Comparison of ENCODE assay signal across 12 cellular contexts in the genomic region with DNA sequence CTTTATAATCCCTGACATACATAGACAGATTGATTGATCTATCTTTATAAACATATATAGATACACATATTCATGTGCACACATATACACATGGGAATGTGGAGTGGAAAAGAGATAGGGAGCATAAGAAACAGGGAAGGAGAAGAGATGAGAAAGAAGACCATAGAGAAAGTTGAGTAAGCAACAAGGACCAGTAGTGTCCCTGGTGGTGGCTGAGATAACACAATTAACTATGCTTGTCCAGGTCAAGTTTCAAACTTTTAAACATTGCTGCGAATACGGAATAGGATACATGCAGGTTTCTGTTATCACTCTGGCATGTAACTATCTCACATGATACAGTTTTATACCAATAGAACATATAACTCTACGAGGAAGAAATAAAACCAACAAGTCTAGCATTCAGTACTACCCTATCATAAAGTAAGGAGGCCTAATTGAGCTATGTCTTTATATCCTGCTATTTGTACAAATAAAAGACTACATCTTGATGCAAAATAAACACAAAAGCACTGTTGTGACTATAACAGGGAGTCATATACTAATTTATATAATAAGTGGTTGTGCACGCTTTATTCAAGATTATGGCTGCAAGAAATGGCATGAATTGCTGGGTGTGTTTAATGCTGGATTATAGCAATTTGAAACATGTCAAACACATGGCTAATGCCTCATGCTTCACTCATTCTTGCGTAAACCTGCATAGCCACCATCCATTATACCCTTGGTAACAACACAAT. TPM values are rescaled to one million over a fixed set of nuclear protein-coding genes. Genes with fewer than 3 reads are reported as not detected.
DNase-seq lines count a peak whose midpoint lies in the region; ATAC-seq, FAIRE-seq and TF ChIP-seq lines count a peak whose summit lies in the region.
"Had no signal": no experiment of that assay in that cellular context is flagged by ENCODE, and none has a peak within 500 bp of the region (broad histone marks: within the 10 kb centered on the region; RNA-seq: fewer than 3 reads in every experiment).

No MANE protein-coding gene starts in this region.

- no peaks in the 10 kb centered on the region for H3K27me3 ChIP-seq in keratinocyte (ENCODE audit: control insufficient read depth, extremely low read depth, insufficient read depth, low read length)

- dilution Hi-C loops in keratinocyte (cut with MboI; ENCODE audit: extremely low pct_ligation_motif_present, low sequenced_read_pairs): no loop called here

- H3K4me1 Mint-ChIP-seq in activated naive CD4-positive, alpha-beta T cell treated with anti-CD3 and anti-CD28 coated beads, Interleukin-2, amount 10 ng/mL, durations not matched to agents 7 days and 5 days: no peaks in the 10 kb centered on the region
- H3K4me1 Mint-ChIP-seq: activated CD4-positive, alpha-beta T cell treated with anti-CD3 and anti-CD28 coated beads, Interleukin-2, amount 10 ng/mL, durations not matched to agents 24 days and 14 days had no signal

- H3K4me1 ChIP-seq in HEK293 (ENCODE audit: control insufficient read depth, insufficient read depth, low read length): peaks cover 13% of the 10 kb centered on the region; the same call in 1 of the 2 replicates
- H3K4me1 ChIP-seq in keratinocyte (ENCODE audit: control insufficient read depth, extremely low read depth, insufficient read depth, low read length): peaks cover 14% of the 10 kb centered on the region

- no peak overlapping the region for H3K27ac Mint-ChIP-seq in activated naive CD4-positive, alpha-beta T cell treated with anti-CD3 and anti-CD28 coated beads, Interleukin-2, amount 10 ng/mL, durations not matched to agents 7 days and 5 days
- H3K27ac Mint-ChIP-seq: activated CD4-positive, alpha-beta T cell treated with anti-CD3 and anti-CD28 coated beads, Interleukin-2, amount 10 ng/mL, durations not matched to agents 24 days and 14 days had no signal

- peak; percentile 46 for TF ChIP-seq CTCF in AG10803 (conservative IDR thresholded peaks at IDR 0.05; ENCODE audit: low read length)
- no peak; the same call in 1 of the 2 replicates for TF ChIP-seq CTCF in HEK293 (tag by site-specific recombination; IDR thresholded peaks at IDR 0.05)
- 0 out of 2 replicates have a peak, but pooled peaks have one; percentile 12 for TF ChIP-seq CTCF in RWPE1 (conservative IDR thresholded peaks at IDR 0.05; ENCODE audit: low read depth)
- TF ChIP-seq CTCF in keratinocyte (optimal IDR thresholded peaks at IDR 0.05 in 1 of 3, IDR thresholded peaks at IDR 0.05 in 1 of 3, conservative IDR thresholded peaks at IDR 0.05 in 1 of 3; ENCODE audit: extremely low read depth in 1 of 3, insufficient read depth in 2 of 3, low read length in 3 of 3): peak in 2 of 3 experiments; percentile 42 to 45

- POLR2A ChIA-PET in HEK293 (lab: Yijun Ruan, JAX): no interaction called here
- POLR2A ChIA-PET in RWPE1 (lab: Yijun Ruan, JAX; ENCODE audit: low non-redundant PET): no interaction called here

- no peaks in the 10 kb centered on the region for H3K9me3 Mint-ChIP-seq in activated naive CD4-positive, alpha-beta T cell treated with anti-CD3 and anti-CD28 coated beads, Interleukin-2, amount 10 ng/mL, durations not matched to agents 7 days and 5 days
- H3K9me3 Mint-ChIP-seq: activated CD4-positive, alpha-beta T cell treated with anti-CD3 and anti-CD28 coated beads, Interleukin-2, amount 10 ng/mL, durations not matched to agents 24 days and 14 days had no signal

- H3K4me2 ChIP-seq in keratinocyte (ENCODE audit: control insufficient read depth, extremely low read depth, insufficient read depth, low read depth, low read length): no peak overlapping the region

- no peak overlapping the region for H3K4me3 Mint-ChIP-seq in activated naive CD4-positive, alpha-beta T cell treated with anti-CD3 and anti-CD28 coated beads, Interleukin-2, amount 10 ng/mL, durations not matched to agents 7 days and 5 days
- H3K4me3 Mint-ChIP-seq: activated CD4-positive, alpha-beta T cell treated with anti-CD3 and anti-CD28 coated beads, Interleukin-2, amount 10 ng/mL, durations not matched to agents 24 days and 14 days had no signal

- H3K4me3 ChIP-seq in AG10803 (ENCODE audit: low read length): no peak overlapping the region
- H3K4me3 ChIP-seq in HEK293 (ENCODE audit: low read depth, low read length): no peak overlapping the region
- H3K4me3 ChIP-seq in keratinocyte (ENCODE audit: control insufficient read depth in 2 of 3, extremely low read depth in 1 of 3, insufficient read depth in 2 of 3, low read depth in 1 of 3, low read length in 3 of 3): no peak overlapping the region

- no peak for FAIRE-seq in keratinocyte (lab: Jason Lieb, UNC)
- no peak for FAIRE-seq in urothelium cell line (lab: Jason Lieb, UNC)

- no peaks in the 10 kb centered on the region for H4K20me1 ChIP-seq in keratinocyte (ENCODE audit: control insufficient read depth, extremely low read depth, insufficient read depth, low read length)

- CTCF ChIA-PET in HEK293 (lab: Yijun Ruan, JAX) (no interaction called here), RWPE1 (lab: Yijun Ruan, JAX) (interaction anchor here (0.5 kb wide), 1 partner anchor 1565 kb away, joined by 3 read pairs; no protein-coding TSS in a partner anchor)
- CTCF ChIA-PET in activated naive CD4-positive, alpha-beta T cell treated with anti-CD3 and anti-CD28 coated beads, Interleukin-2, amount 10 ng/mL, durations not matched to agents 7 days and 5 days (lab: Charles Lee): no interaction called here

- H3K36me3 ChIP-seq in HEK293 (ENCODE audit: control insufficient read depth in 2 of 2, insufficient read depth in 1 of 2, low read length in 2 of 2) (no peaks in the 10 kb centered on the region), keratinocyte (ENCODE audit: control insufficient read depth in 2 of 2, extremely low read depth in 1 of 2, insufficient read depth in 2 of 2, low read length in 2 of 2) (no peaks in the 10 kb centered on the region)

- H3K27ac ChIP-seq in HEK293 (ENCODE audit: extremely low read depth, low read depth, low read length) (no peak overlapping the region), RWPE1 (no peak overlapping the region), keratinocyte (ENCODE audit: control insufficient read depth, insufficient read depth, low read length) (no peak overlapping the region)

- no peaks in the 10 kb centered on the region for H3K9me1 ChIP-seq in keratinocyte (ENCODE audit: control insufficient read depth, extremely low read depth, insufficient read depth, low read length)

- no peaks in the 10 kb centered on the region for H3K9me3 ChIP-seq in HEK293 (ENCODE audit: control insufficient read depth, insufficient read depth, low read depth, low read length)
- no peaks in the 10 kb centered on the region for H3K9me3 ChIP-seq in keratinocyte (ENCODE audit: control insufficient read depth, low read depth, low read length)

- no peak overlapping the region for H3K9ac ChIP-seq in keratinocyte (ENCODE audit: control insufficient read depth, extremely low read depth, insufficient read depth, low read length)

- H2AFZ ChIP-seq in keratinocyte (ENCODE audit: control insufficient read depth, low read length): peak overlapping the region; percentile 62

- DNase-seq in AG10803 (ENCODE audit: low read depth) (no peak), RWPE1 (ENCODE audit: low spot score) (no peak), keratinocyte (ENCODE audit: low read depth, low spot score) (no peak), GF-D8 (lab: John Stamatoyannopoulos, UW) (no peak), urothelium cell line (ENCODE audit: low spot score) (no peak)
- no peak for DNase-seq in activated naive CD4-positive, alpha-beta T cell treated with anti-CD3 and anti-CD28 coated beads, Interleukin-2, amount 10 ng/mL, durations not matched to agents 7 days and 5 days
- DNase-seq: activated CD4-positive, alpha-beta T cell treated with anti-CD3 and anti-CD28 coated beads, Interleukin-2, amount 10 ng/mL, durations not matched to agents 24 days and 14 days; central memory CD4-positive, alpha-beta T cell; left cardiac atrium; NCI-H1105 had no signal

- H3K27me3 Mint-ChIP-seq in activated naive CD4-positive, alpha-beta T cell treated with anti-CD3 and anti-CD28 coated beads, Interleukin-2, amount 10 ng/mL, durations not matched to agents 7 days and 5 days: no peaks in the 10 kb centered on the region
- H3K27me3 Mint-ChIP-seq: activated CD4-positive, alpha-beta T cell treated with anti-CD3 and anti-CD28 coated beads, Interleukin-2, amount 10 ng/mL, durations not matched to agents 24 days and 14 days had no signal

- no peak for ATAC-seq in HG02763 (IDR thresholded peaks at IDR 0.05; ENCODE audit: unreplicated experiment)
- ATAC-seq: left cardiac atrium had no signal

- no peaks in the 10 kb centered on the region for H3K79me2 ChIP-seq in keratinocyte (ENCODE audit: control insufficient read depth, insufficient read depth, low read length)

- no peaks in the 10 kb centered on the region for H3K36me3 Mint-ChIP-seq in activated naive CD4-positive, alpha-beta T cell treated with anti-CD3 and anti-CD28 coated beads, Interleukin-2, amount 10 ng/mL, durations not matched to agents 7 days and 5 days

TF ChIP-seq in HEK293, 187 proteins besides CTCF, POLR2A, EP300 and RAD21:
- TF ChIP-seq REPIN1 (tag by site-specific recombination; IDR thresholded peaks at IDR 0.05; ENCODE audit: low read depth) (no peak), PRDM1 (tag by site-specific recombination; IDR thresholded peaks at IDR 0.05) (peak; percentile 64), ZNF830 (tag by site-specific recombination; IDR thresholded peaks at IDR 0.05; ENCODE audit: low read depth) (no peak), SP7 (tag by site-specific recombination; IDR thresholded peaks at IDR 0.05) (0 out of 2 replicates have a peak, but pooled peaks have one; percentile 27), ZNF600 (tag by site-specific recombination; IDR thresholded peaks at IDR 0.05) (peak; percentile 35; the same call in 1 of the 2 replicates), ZNF660 (tag by site-specific recombination; IDR thresholded peaks at IDR 0.05) (peak; percentile 39; the same call in 1 of the 2 replicates), ZNF426 (tag by site-specific recombination; IDR thresholded peaks at IDR 0.05) (no peak), SCRT2 (tag by site-specific recombination; IDR thresholded peaks at IDR 0.05) (peak; percentile 41; the same call in 1 of the 2 replicates), ZXDB (tag by site-specific recombination; IDR thresholded peaks at IDR 0.05) (peak; percentile 14; the same call in 1 of the 2 replicates)

RNA-seq across cellular contexts. Expression of a gene that starts 8.0 kb away (rescaled TPM):
- 0.85 to 1.4 TPM (median 0.98 TPM) in 3 replicates for polyA plus RNA-seq in keratinocyte
- 1.2 TPM for polyA plus RNA-seq in keratinocyte (2011; ENCODE audit: low read depth)
- 0.60 TPM in 2 replicates for polyA plus RNA-seq in keratinocyte (2011; cell fraction: cytosol; rRNA removed)
- 1.2 and 1.3 TPM in 2 replicates for polyA plus RNA-seq in keratinocyte (2011; cell fraction: nucleus; rRNA removed)
- 0.34 and 2.0 TPM in 2 replicates for polyA plus RNA-seq in keratinocyte (2012; ENCODE audit: low replicate concordance)
- polyA minus RNA-seq in keratinocyte: 2.4 to 5.7 TPM (median 3.2 TPM) in 3 replicates
- not detected for polyA minus RNA-seq in keratinocyte (2011; cell fraction: cytosol; rRNA and poly(A)+ RNA removed)
- polyA minus RNA-seq in keratinocyte (2011; cell fraction: nucleus; rRNA and poly(A)+ RNA removed): 3.6 and 4.7 TPM in 2 replicates
